ENCODE assay signal across 8 cellular contexts in genomic region chr4:55358668-55359067, GRCh38. TPM values are rescaled to one million over a fixed set of nuclear protein-coding genes. Genes with fewer than 3 reads are reported as not detected.
A peak's percentile ranks its signal among the peaks of the same experiment; 100 is the strongest.
DNase-seq lines count a peak whose midpoint lies in the region; ATAC-seq lines count a peak whose summit lies in the region.

No MANE protein-coding gene starts in this region.

- H3K36me3 Mint-ChIP-seq in T-helper 2 cell treated with Interferon-gamma antibody and Interleukin-4, amounts not matched to agents 5 μg/mL and 100 μg/mL, for 36 hours (ENCODE audit: low read depth), result peaks cover 5% of the 10 kb centered on the region

- intact Hi-C loops in left ventricle myocardium superior (cut with micrococcal nuclease), result no loop called here

- H3K4me1 Mint-ChIP-seq in T-helper 2 cell treated with Interferon-gamma antibody and Interleukin-4, amounts not matched to agents 5 μg/mL and 100 μg/mL, for 36 hours (ENCODE audit: low read depth), result peaks cover 11% of the 10 kb centered on the region

- H3K9me3 Mint-ChIP-seq in T-helper 2 cell treated with Interferon-gamma antibody and Interleukin-4, amounts not matched to agents 5 μg/mL and 100 μg/mL, for 36 hours, result no peaks in the 10 kb centered on the region

- peak; percentile 15 for DNase-seq in DMS53 (lab: John Stamatoyannopoulos, UW)
- no peak for DNase-seq in DMS53 treated with DMSO at 0.1 percent for 48 hours (lab: John Stamatoyannopoulos, UW; ENCODE audit: unreplicated experiment)
- peak; percentile 20 for DNase-seq in SKM-1 (lab: John Stamatoyannopoulos, UW; ENCODE audit: unreplicated experiment)
- no peak for DNase-seq in left ventricle myocardium superior
- no peak for DNase-seq in left lobe of liver (ENCODE audit: low spot score)
- no peak for DNase-seq in T-helper 2 cell treated with Interferon-gamma antibody and Interleukin-4, amounts not matched to agents 5 μg/mL and 100 μg/mL, for 36 hours (ENCODE audit: low spot score)
- no peak for DNase-seq in islet precursor cell

- H3K27me3 Mint-ChIP-seq in T-helper 2 cell treated with Interferon-gamma antibody and Interleukin-4, amounts not matched to agents 5 μg/mL and 100 μg/mL, for 36 hours (ENCODE audit: low read depth), result no peaks in the 10 kb centered on the region

- no peak overlapping the region for H3K4me3 Mint-ChIP-seq in T-helper 2 cell treated with Interferon-gamma antibody and Interleukin-4, amounts not matched to agents 5 μg/mL and 100 μg/mL, for 36 hours

- ATAC-seq in HG03060 (IDR thresholded peaks at IDR 0.05; ENCODE audit: low read depth, unreplicated experiment) (peak; percentile 93), left ventricle myocardium superior (peak; percentile 65), left lobe of liver (no peak)

- H3K27ac Mint-ChIP-seq in T-helper 2 cell treated with Interferon-gamma antibody and Interleukin-4, amounts not matched to agents 5 μg/mL and 100 μg/mL, for 36 hours, result no peak overlapping the region

RNA-seq across cellular contexts. Expression of gene SRD5A3, which starts 12.6 kb away (rescaled TPM):
- total RNA-seq in left ventricle myocardium superior, result 8.7 TPM
- 12.1 TPM for total RNA-seq in left lobe of liver

RNA-seq across cellular contexts. Expression of gene TMEM165, which starts 37.1 kb away (rescaled TPM):
- total RNA-seq in left ventricle myocardium superior (35.9 TPM), left lobe of liver (15.8 TPM)

Comparison
In these comparisons a context has a peak if more than half of its experiments do, and no peak if none do; other contexts are left out.
1. DNase-seq: peak in DMS53 (single experiment) and SKM-1 (single experiment); none in DMS53 treated with DMSO at 0.1 percent for 48 hours (single experiment), left ventricle myocardium superior (single experiment), left lobe of liver (single experiment), T-helper 2 cell treated with Interferon-gamma antibody and Interleukin-4, amounts not matched to agents 5 μg/mL and 100 μg/mL, for 36 hours (single experiment) and islet precursor cell (single experiment).